15 cellular contexts compared by ENCODE assay signal in genomic region chr18:10519366-10519765, GRCh38. TPM values are rescaled to one million over a fixed set of nuclear protein-coding genes. Genes with fewer than 3 reads are reported as not detected.
DNase-seq lines count a peak whose midpoint lies in the region; ATAC-seq and TF ChIP-seq lines count a peak whose summit lies in the region.
"Had no signal": no experiment of that assay in that cellular context is flagged by ENCODE, and none has a peak within 500 bp of the region (broad histone marks: within the 10 kb centered on the region; RNA-seq: fewer than 3 reads in every experiment).

No MANE protein-coding gene starts in this region.

- H3K4me1 Mint-ChIP-seq in CD14-positive monocyte, result peaks cover 41% of the 10 kb centered on the region
- H3K4me1 Mint-ChIP-seq in CD4-positive, alpha-beta memory T cell, result peaks cover 2 to 7% (median 4%) of the 10 kb centered on the region in 4 donors

- no peaks in the 10 kb centered on the region for H3K4me1 ChIP-seq in smooth muscle cell (ENCODE audit: low read depth)
- H3K4me1 ChIP-seq in CD4-positive, alpha-beta memory T cell (ENCODE audit: insufficient read depth, low read length), result no peaks in the 10 kb centered on the region

- H3K27me3 ChIP-seq in smooth muscle cell (ENCODE audit: low read depth), result no peaks in the 10 kb centered on the region
- H3K27me3 ChIP-seq in CD4-positive, alpha-beta memory T cell (ENCODE audit: insufficient read depth, low read length), result no peaks in the 10 kb centered on the region
- H3K27me3 ChIP-seq: heart left ventricle, MG63 had no signal

- peaks cover 4 to 9% (median 6%) of the 10 kb centered on the region in 7 donors for H3K9me3 Mint-ChIP-seq in CD14-positive monocyte
- H3K9me3 Mint-ChIP-seq in CD4-positive, alpha-beta memory T cell, result peaks cover 0 to 6% (median 0%) of the 10 kb centered on the region in 8 donors
- H3K9me3 Mint-ChIP-seq: activated CD4-positive, alpha-beta memory T cell treated with anti-CD3 and anti-CD28 coated beads, Interleukin-2, amount 10 ng/mL, durations not matched to agents 7 days and 5 days; activated T-helper 17 cell treated with anti-CD3 and anti-CD28 coated beads, Interleukin-2, amount 50 U/mL, for 72 hours had no signal

- no peak for TF ChIP-seq POLR2A in erythroblast (IDR thresholded peaks at IDR 0.05; ENCODE audit: low read length)

- H3K4me3 ChIP-seq in smooth muscle cell, result no peak overlapping the region
- no peak overlapping the region for H3K4me3 ChIP-seq in CD4-positive, alpha-beta memory T cell (ENCODE audit: low read length in 2 of 2)
- H3K4me3 ChIP-seq: MG63 had no signal

- intact Hi-C loops in CD14-positive monocyte (cut with micrococcal nuclease), result loop anchor here (5.0 to 10.0 kb wide), 2 partner anchors 115 to 547 kb away; no protein-coding TSS in a partner anchor
- intact Hi-C loops in left ventricle myocardium superior (cut with micrococcal nuclease), result loop anchor here (2.0 kb wide), 1 partner anchor 549 kb away; no protein-coding TSS in a partner anchor
- intact Hi-C loops in CD4-positive, alpha-beta memory T cell (cut with micrococcal nuclease), result no loop called here

- H3K4me3 Mint-ChIP-seq in CD14-positive monocyte, result peak overlapping the region; percentile 10 to 20
- H3K4me3 Mint-ChIP-seq in CD4-positive, alpha-beta memory T cell, result no peak overlapping the region
- H3K4me3 Mint-ChIP-seq: activated CD4-positive, alpha-beta memory T cell treated with anti-CD3 and anti-CD28 coated beads, Interleukin-2, amount 10 ng/mL, durations not matched to agents 7 days and 5 days; activated T-helper 17 cell treated with anti-CD3 and anti-CD28 coated beads, Interleukin-2, amount 50 U/mL, for 72 hours; effector memory CD8-positive, alpha-beta T cell; naive thymus-derived CD8-positive, alpha-beta T cell; stimulated activated naive CD8-positive, alpha-beta T cell treated with anti-CD3 and anti-CD28 coated beads, Interleukin-15, Interleukin-2, amounts not matched to agents 100 ng/mL and 50 ng/mL, for 24 hours had no signal

- peak overlapping the region; percentile 76 for H3K4me2 ChIP-seq in smooth muscle cell

- H3K79me2 ChIP-seq in smooth muscle cell (ENCODE audit: low read depth), result no peaks in the 10 kb centered on the region

- CTCF ChIA-PET in CD4-positive, alpha-beta memory T cell (lab: Charles Lee; ENCODE audit: partially characterized antibody), result interaction anchor here (0.5 to 3.8 kb wide), 5 partner anchors 10 to 561 kb away, joined by 3 to 42 read pairs (median 4); no protein-coding TSS in a partner anchor

- peak; percentile 7 for ATAC-seq in left ventricle myocardium superior

- H3K36me3 Mint-ChIP-seq in CD14-positive monocyte, result peaks cover 3 to 4% of the 10 kb centered on the region in 2 donors
- no peaks in the 10 kb centered on the region for H3K36me3 Mint-ChIP-seq in CD4-positive, alpha-beta memory T cell
- H3K36me3 Mint-ChIP-seq: naive thymus-derived CD8-positive, alpha-beta T cell had no signal

- WGBS in smooth muscle cell (ENCODE audit: low lambda C conversion rate), result 58% methylated on average over 2 of the region's 2 CpGs

- DNase-seq in CD14-positive monocyte (ENCODE audit: low spot score), result no peak
- DNase-seq in amniotic epithelial cell (ENCODE audit: low read depth), result peak; percentile 29
- DNase-seq in left ventricle myocardium superior, result no peak
- DNase-seq in smooth muscle cell (lab: John Stamatoyannopoulos, UW; ENCODE audit: unreplicated experiment), result no peak
- DNase-seq in erythroblast (lab: John Stamatoyannopoulos, UW), result no peak
- DNase-seq in NCI-H446 treated with DMSO at 0.1 percent for 48 hours (lab: John Stamatoyannopoulos, UW), result no peak
- DNase-seq in T1000 (lab: John Stamatoyannopoulos, UW), result no peak
- DNase-seq in CD4-positive, alpha-beta memory T cell, result no peak

- POLR2A ChIA-PET in CD4-positive, alpha-beta memory T cell (lab: Charles Lee; ENCODE audit: partially characterized antibody), result no interaction called here

- no peak overlapping the region for H2AFZ ChIP-seq in smooth muscle cell (ENCODE audit: low read depth)

- peaks cover 0 to 2% (median 0%) of the 10 kb centered on the region in 3 donors for H3K27me3 Mint-ChIP-seq in CD14-positive monocyte (ENCODE audit: low read depth in 3 of 3)
- peaks cover 28 to 38% of the 10 kb centered on the region in 2 donors for H3K27me3 Mint-ChIP-seq in CD4-positive, alpha-beta memory T cell

- peak overlapping the region; percentile 1 for H3K27ac ChIP-seq in smooth muscle cell (ENCODE audit: low read depth)
- H3K27ac ChIP-seq in CD4-positive, alpha-beta memory T cell (ENCODE audit: low read depth, low read length), result no peak overlapping the region

- no peaks in the 10 kb centered on the region for H3K9me3 ChIP-seq in smooth muscle cell (replicated peaks; ENCODE audit: low read depth)
- no peaks in the 10 kb centered on the region for H3K9me3 ChIP-seq in CD4-positive, alpha-beta memory T cell (ENCODE audit: control insufficient read depth in 1 of 2, low read length in 2 of 2)
- H3K9me3 ChIP-seq: MG63 had no signal

- peak overlapping the region; percentile 82 to 92 (median 90) for H3K27ac Mint-ChIP-seq in CD14-positive monocyte
- no peak overlapping the region for H3K27ac Mint-ChIP-seq in CD4-positive, alpha-beta memory T cell
- H3K27ac Mint-ChIP-seq: activated CD4-positive, alpha-beta memory T cell treated with anti-CD3 and anti-CD28 coated beads, Interleukin-2, amount 10 ng/mL, durations not matched to agents 7 days and 5 days; activated T-helper 17 cell treated with anti-CD3 and anti-CD28 coated beads, Interleukin-2, amount 50 U/mL, for 72 hours; effector memory CD8-positive, alpha-beta T cell; stimulated activated naive CD8-positive, alpha-beta T cell treated with anti-CD3 and anti-CD28 coated beads, Interleukin-15, Interleukin-2, amounts not matched to agents 100 ng/mL and 50 ng/mL, for 24 hours had no signal

- no peak overlapping the region for H3K9ac ChIP-seq in smooth muscle cell (ENCODE audit: low read depth)

- H3F3A ChIP-seq in smooth muscle cell (ENCODE audit: low read depth), result peaks cover 3% of the 10 kb centered on the region

- no peak for TF ChIP-seq CTCF in CD14-positive monocyte (IDR thresholded peaks at IDR 0.05)
- no peak for TF ChIP-seq CTCF in smooth muscle cell (IDR thresholded peaks at IDR 0.05; ENCODE audit: borderline replicate concordance, insufficient read depth, poor library complexity, severe bottlenecking)

- no peaks in the 10 kb centered on the region for H3K36me3 ChIP-seq in smooth muscle cell (ENCODE audit: low read depth)
- H3K36me3 ChIP-seq in CD4-positive, alpha-beta memory T cell (ENCODE audit: insufficient read depth, low read length), result no peaks in the 10 kb centered on the region
- H3K36me3 ChIP-seq: heart left ventricle, MG63 had no signal

- H4K20me1 ChIP-seq in smooth muscle cell (ENCODE audit: low read depth), result no peaks in the 10 kb centered on the region

RNA-seq across cellular contexts. Expression of gene NAPG, which starts 6.5 kb away (rescaled TPM):
- 10 to 100 TPM; 15.9 to 17.5 TPM for polyA plus RNA-seq in CD14-positive monocyte
- total RNA-seq in left ventricle myocardium superior, result 26.2 TPM
- 57.4 and 62.9 TPM in 2 replicates for total RNA-seq in smooth muscle cell
- 30.2 and 33.7 TPM in 2 replicates for polyA plus RNA-seq in smooth muscle cell
- total RNA-seq in CD4-positive, alpha-beta memory T cell, result 10 to 100 TPM; 28.1 to 29.2 TPM
- polyA plus RNA-seq in CD4-positive, alpha-beta memory T cell, result 10 to 100 TPM; 14.6 to 16.0 TPM

Comparison
In these comparisons a context has a peak if more than half of its experiments do, and no peak if none do; other contexts are left out.
1. H3K27ac Mint-ChIP-seq: peak in CD14-positive monocyte (7 of 7); none in CD4-positive, alpha-beta memory T cell (0 of 7).
2. H3K4me3 Mint-ChIP-seq: peak in CD14-positive monocyte (2 of 2); none in CD4-positive, alpha-beta memory T cell (0 of 8).